In genomic region chr17:7220593-7221280, GRCh38 we compare ENCODE assay signal across 8 cellular contexts. TPM values are rescaled to one million over a fixed set of nuclear protein-coding genes. Genes with fewer than 3 reads are reported as not detected.
DNase-seq lines count a peak whose midpoint lies in the region; ATAC-seq and TF ChIP-seq lines count a peak whose summit lies in the region.

No MANE protein-coding gene starts in this region.

- H3K4me1 Mint-ChIP-seq in natural killer cell treated with Interleukin-12 subunit alpha and Interleukin-12 subunit beta and Interleukin-15 and Interleukin-18, amount 100 ng/mL, for 72 hours (ENCODE audit: low read depth in 2 of 2) = peaks cover 37 to 46% of the 10 kb centered on the region in 2 donors

- H3K4me3 Mint-ChIP-seq in natural killer cell treated with Interleukin-12 subunit alpha and Interleukin-12 subunit beta and Interleukin-15 and Interleukin-18, amount 100 ng/mL, for 72 hours = peak overlapping the region; percentile 93

- H3K27ac ChIP-seq in esophagus squamous epithelium (peak overlapping the region; percentile 95 to 100 (median 98)), uterus (peak overlapping the region; percentile 92 to 97)

- WGBS in esophagus squamous epithelium, 2 donors = 4 to 15% methylated on average over 5 to 9 of the region's 11 CpGs

- ATAC-seq in natural killer cell treated with Interleukin-12 subunit alpha and Interleukin-12 subunit beta and Interleukin-15 and Interleukin-18, amount 100 ng/mL, for 72 hours = peak in 1 of 2 donors; percentile 37

- no peaks in the 10 kb centered on the region for H3K27me3 Mint-ChIP-seq in natural killer cell treated with Interleukin-12 subunit alpha and Interleukin-12 subunit beta and Interleukin-15 and Interleukin-18, amount 100 ng/mL, for 72 hours

- no peaks in the 10 kb centered on the region for H3K9me3 ChIP-seq in esophagus squamous epithelium
- no peaks in the 10 kb centered on the region for H3K9me3 ChIP-seq in uterus

- H3K4me1 ChIP-seq in esophagus squamous epithelium (peaks cover 58 to 92% (median 63%) of the 10 kb centered on the region in 3 donors), uterus (peaks cover 0 to 11% of the 10 kb centered on the region in 2 donors)

- no peak for TF ChIP-seq POLR2A in esophagus squamous epithelium (IDR thresholded peaks at IDR 0.05)
- TF ChIP-seq POLR2A in uterus (IDR thresholded peaks at IDR 0.05) = no peak

- H3K36me3 ChIP-seq in esophagus squamous epithelium (peaks cover 28 to 48% (median 32%) of the 10 kb centered on the region in 3 donors), uterus (no peaks in the 10 kb centered on the region)

- H3K27me3 ChIP-seq in esophagus squamous epithelium = no peaks in the 10 kb centered on the region
- H3K27me3 ChIP-seq in uterus = no peaks in the 10 kb centered on the region

- peak overlapping the region; percentile 98 for H3K27ac Mint-ChIP-seq in natural killer cell treated with Interleukin-12 subunit alpha and Interleukin-12 subunit beta and Interleukin-15 and Interleukin-18, amount 100 ng/mL, for 72 hours

- H3K36me3 Mint-ChIP-seq in natural killer cell treated with Interleukin-12 subunit alpha and Interleukin-12 subunit beta and Interleukin-15 and Interleukin-18, amount 100 ng/mL, for 72 hours = no peaks in the 10 kb centered on the region

- peak; percentile 45 to 77 for DNase-seq in SHP77 (lab: John Stamatoyannopoulos, UW)
- DNase-seq in SHP77 treated with DMSO at 0.1 percent for 48 hours (lab: John Stamatoyannopoulos, UW) = no peak
- DNase-seq in NCI-H226 = peak; percentile 38
- peak; percentile 81 for DNase-seq in activated CD8-positive, alpha-beta memory T cell treated with anti-CD3 and anti-CD28 coated beads, Interleukin-2, amount 50 U/mL, for 48 hours
- no peak for DNase-seq in esophagus squamous epithelium (lab: John Stamatoyannopoulos, UW)
- no peak for DNase-seq in natural killer cell treated with Interleukin-12 subunit alpha and Interleukin-12 subunit beta and Interleukin-15 and Interleukin-18, amount 100 ng/mL, for 72 hours (ENCODE audit: low spot score)
- DNase-seq in uterus = peak in 1 of 2 donors; percentile 52
- DNase-seq in middle frontal gyrus (ENCODE audit: extremely low spot score, low spot score) = no peak

- peak overlapping the region; percentile 61 to 99 (median 94) for H3K4me3 ChIP-seq in esophagus squamous epithelium
- peak overlapping the region; percentile 67 to 91 for H3K4me3 ChIP-seq in uterus

- intact Hi-C loops in esophagus squamous epithelium (cut with DNase I) = no loop called here
- intact Hi-C loops in uterus (cut with DNase I; ENCODE audit: low total_unique reads) = no loop called here

- TF ChIP-seq CTCF in esophagus squamous epithelium (IDR thresholded peaks at IDR 0.05) = peak; percentile 32 to 63 (median 42)
- TF ChIP-seq CTCF in uterus (IDR thresholded peaks at IDR 0.05) = peak in 3 of 4 experiments; percentile 24 to 34 (median 24)

- H3K9me3 Mint-ChIP-seq in natural killer cell treated with Interleukin-12 subunit alpha and Interleukin-12 subunit beta and Interleukin-15 and Interleukin-18, amount 100 ng/mL, for 72 hours = no peaks in the 10 kb centered on the region

RNA-seq across cellular contexts. Expression of gene ACADVL, which starts 1.0 kb away (rescaled TPM):
- total RNA-seq in esophagus squamous epithelium (100 to 1,000 TPM; 453 to 742 (median 464) TPM), uterus (100 to 1,000 TPM; 167 to 800 (median 399) TPM)
- 100 to 1,000 TPM; 651 to 710 TPM for total RNA-seq in natural killer cell treated with Interleukin-12 subunit alpha and Interleukin-12 subunit beta and Interleukin-15 and Interleukin-18, amount 100 ng/mL, for 72 hours

RNA-seq across cellular contexts. Expression of gene DLG4, which starts 1.1 kb away (rescaled TPM):
- 10 to 100 TPM in 1 of 4 donors, 1 to 10 TPM in 3; 2.6 to 13.9 (median 6.0) TPM for total RNA-seq in esophagus squamous epithelium
- total RNA-seq in natural killer cell treated with Interleukin-12 subunit alpha and Interleukin-12 subunit beta and Interleukin-15 and Interleukin-18, amount 100 ng/mL, for 72 hours = 1 to 10 TPM; 3.3 to 8.3 TPM
- total RNA-seq in uterus = 10 to 100 TPM; 22.8 to 64.0 (median 48.4) TPM

RNA-seq across cellular contexts. Expression of gene DVL2, which starts 13.6 kb away (rescaled TPM):
- total RNA-seq in esophagus squamous epithelium (10 to 100 TPM; 21.4 to 58.0 (median 37.3) TPM), uterus (10 to 100 TPM in 3 of 4 donors, 1 to 10 TPM in 1; 5.1 to 83.2 (median 53.5) TPM)
- 10 to 100 TPM; 35.1 to 61.6 TPM for total RNA-seq in natural killer cell treated with Interleukin-12 subunit alpha and Interleukin-12 subunit beta and Interleukin-15 and Interleukin-18, amount 100 ng/mL, for 72 hours

RNA-seq across cellular contexts. Expression of gene PHF23, which starts 18.5 kb away (rescaled TPM):
- total RNA-seq in esophagus squamous epithelium (10 to 100 TPM; 24.7 to 30.6 (median 27.0) TPM), uterus (10 to 100 TPM in 3 of 4 donors, 1 to 10 TPM in 1; 9.7 to 68.1 (median 29.7) TPM)
- total RNA-seq in natural killer cell treated with Interleukin-12 subunit alpha and Interleukin-12 subunit beta and Interleukin-15 and Interleukin-18, amount 100 ng/mL, for 72 hours = 10 to 100 TPM; 40.1 to 55.2 TPM

RNA-seq across cellular contexts. Expression of gene GABARAP, which starts 21.5 kb away (rescaled TPM):
- 100 to 1,000 TPM; 172 to 384 (median 197) TPM for total RNA-seq in esophagus squamous epithelium
- 100 to 1,000 TPM; 197 to 277 TPM for total RNA-seq in natural killer cell treated with Interleukin-12 subunit alpha and Interleukin-12 subunit beta and Interleukin-15 and Interleukin-18, amount 100 ng/mL, for 72 hours
- 100 to 1,000 TPM; 220 to 467 (median 366) TPM for total RNA-seq in uterus

Comparison
In these comparisons a context has a peak if more than half of its experiments do, and no peak if none do; other contexts are left out.
1. DNase-seq: peak in SHP77 (2 of 2), NCI-H226 (single experiment) and activated CD8-positive, alpha-beta memory T cell treated with anti-CD3 and anti-CD28 coated beads, Interleukin-2, amount 50 U/mL, for 48 hours (single experiment); none in SHP77 treated with DMSO at 0.1 percent for 48 hours (single experiment), esophagus squamous epithelium (single experiment), natural killer cell treated with Interleukin-12 subunit alpha and Interleukin-12 subunit beta and Interleukin-15 and Interleukin-18, amount 100 ng/mL, for 72 hours (single experiment) and middle frontal gyrus (single experiment).